Comparison of ENCODE assay signal across 10 cellular contexts in genomic region chr16:53132406-53132805, GRCh38.
DNase-seq lines count a peak whose midpoint lies in the region; ATAC-seq and FAIRE-seq lines count a peak whose summit lies in the region.
"Had no signal": no experiment of that assay in that cellular context is flagged by ENCODE, and none has a peak within 500 bp of the region (broad histone marks: within the 10 kb centered on the region; RNA-seq: fewer than 3 reads in every experiment).

No MANE protein-coding gene starts in this region.

- peak overlapping the region; percentile 94 for H3K4me3 Mint-ChIP-seq in T-helper 17 cell

- peaks cover 22% of the 10 kb centered on the region for H3K4me1 Mint-ChIP-seq in T-helper 17 cell

- DNase-seq in DMS 273 (lab: John Stamatoyannopoulos, UW; ENCODE audit: unreplicated experiment) (peak; percentile 9), DMS 273 treated with DMSO at 0.1 percent for 48 hours (lab: John Stamatoyannopoulos, UW) (no peak), T-helper 17 cell (no peak), fibroblast of gingiva (ENCODE audit: low read depth) (peak; percentile 66), skeletal muscle cell (ENCODE audit: low read depth) (no peak), frontal cortex (ENCODE audit: low spot score in 2 of 2) (no peak), DMS79 treated with DMSO at 0.1 percent for 48 hours (lab: John Stamatoyannopoulos, UW) (no peak)
- DNase-seq: cortex of kidney, SW 1271 had no signal

- no peaks in the 10 kb centered on the region for H3K27me3 Mint-ChIP-seq in T-helper 17 cell

- peak overlapping the region; percentile 84 for H3K4me3 ChIP-seq in skeletal muscle cell (ENCODE audit: low read depth, low read length)

- FAIRE-seq in frontal cortex (lab: Jason Lieb, UNC), result no peak

- peak overlapping the region; percentile 76 for H3K27ac Mint-ChIP-seq in T-helper 17 cell

- ATAC-seq in T-helper 17 cell (no peak), GM19452 (IDR thresholded peaks at IDR 0.05; ENCODE audit: unreplicated experiment) (no peak)

- H3K36me3 Mint-ChIP-seq in T-helper 17 cell (ENCODE audit: low read depth), result no peaks in the 10 kb centered on the region

- H3K9me3 ChIP-seq in T-helper 17 cell (ENCODE audit: control insufficient read depth, low read length, poor library complexity, severe bottlenecking), result no peaks in the 10 kb centered on the region

Comparison
In these comparisons a context has a peak if more than half of its experiments do, and no peak if none do; other contexts are left out.
1. DNase-seq: peak in DMS 273 (single experiment) and fibroblast of gingiva (single experiment); none in DMS 273 treated with DMSO at 0.1 percent for 48 hours (single experiment), T-helper 17 cell (0 of 3), skeletal muscle cell (single experiment), frontal cortex (0 of 2) and DMS79 treated with DMSO at 0.1 percent for 48 hours (single experiment).